20 cellular contexts compared by ENCODE assay signal in genomic region chr6:148455674-148456559, GRCh38.
DNase-seq lines count a peak whose midpoint lies in the region; ATAC-seq and TF ChIP-seq lines count a peak whose summit lies in the region.
"Had no signal": no experiment of that assay in that cellular context is flagged by ENCODE, and none has a peak within 500 bp of the region (broad histone marks: within the 10 kb centered on the region; RNA-seq: fewer than 3 reads in every experiment).

No MANE protein-coding gene starts in this region.

- H3K4me3 ChIP-seq in heart left ventricle: no peak overlapping the region
- H3K4me3 ChIP-seq in esophagus squamous epithelium: no peak overlapping the region
- no peak overlapping the region for H3K4me3 ChIP-seq in mesenchymal stem cell (ENCODE audit: insufficient read depth in 1 of 2, low read depth in 1 of 2, low read length in 2 of 2)
- H3K4me3 ChIP-seq in mesendoderm (ENCODE audit: low read length): no peak overlapping the region
- H3K4me3 ChIP-seq: A549, colonic mucosa, HAP-1, suprapubic skin had no signal

- peaks cover 12 to 18% of the 10 kb centered on the region in 2 donors for H3K27me3 Mint-ChIP-seq in effector memory CD8-positive, alpha-beta T cell

- H2AK5ac ChIP-seq in mesenchymal stem cell (ENCODE audit: low read length, severe bottlenecking) (no peak overlapping the region), mesendoderm (ENCODE audit: low read length) (no peak overlapping the region)

- H3K27ac Mint-ChIP-seq in effector memory CD8-positive, alpha-beta T cell: no peak overlapping the region
- H3K27ac Mint-ChIP-seq in stimulated activated effector memory CD8-positive, alpha-beta T cell treated with anti-CD3 and anti-CD28 coated beads, Interleukin-12 subunit alpha, Interleukin-12 subunit beta, amount 100 ng/mL, for 72 hours: no peak overlapping the region
- H3K27ac Mint-ChIP-seq: activated naive CD8-positive, alpha-beta T cell treated with anti-CD3 and anti-CD28 coated beads, Interleukin-2, amount 50 U/mL, for 24 hours; CD8-positive, alpha-beta T cell had no signal

- H3K56ac ChIP-seq in mesendoderm (ENCODE audit: low read length): no peak overlapping the region

- H3K9ac ChIP-seq in mesenchymal stem cell (ENCODE audit: low read length): no peak overlapping the region
- H3K9ac ChIP-seq in mesendoderm (ENCODE audit: low read length): no peak overlapping the region

- H3K79me2 ChIP-seq in mesendoderm (ENCODE audit: control insufficient read depth, insufficient read depth, low read length): no peaks in the 10 kb centered on the region

- peaks cover 0 to 56% (median 30%) of the 10 kb centered on the region in 12 donors for H3K4me1 ChIP-seq in heart left ventricle
- peaks cover 0 to 24% (median 2%) of the 10 kb centered on the region in 3 donors for H3K4me1 ChIP-seq in esophagus squamous epithelium
- H3K4me1 ChIP-seq in mesenchymal stem cell (ENCODE audit: control insufficient read depth, insufficient read depth, low read depth, low read length): peaks cover 5% of the 10 kb centered on the region
- H3K4me1 ChIP-seq in mesendoderm (ENCODE audit: control insufficient read depth, low read depth, low read length): peaks cover 1% of the 10 kb centered on the region
- H3K4me1 ChIP-seq: A549, colonic mucosa, HAP-1, suprapubic skin had no signal

- H4K8ac ChIP-seq in mesenchymal stem cell (ENCODE audit: low read length): peak overlapping the region; percentile 59
- no peak overlapping the region for H4K8ac ChIP-seq in mesendoderm (ENCODE audit: low read depth, low read length)

- H2BK120ac ChIP-seq in mesenchymal stem cell (ENCODE audit: low read depth, low read length) (no peak overlapping the region), mesendoderm (ENCODE audit: low read depth, low read length) (no peak overlapping the region)

- ATAC-seq in heart left ventricle (peak in 1 of 4 donors; percentile 2), Right ventricle myocardium inferior (no peak)
- no peak for ATAC-seq in effector memory CD8-positive, alpha-beta T cell (replicated peaks)
- ATAC-seq in stimulated activated effector memory CD8-positive, alpha-beta T cell treated with anti-CD3 and anti-CD28 coated beads, Interleukin-12 subunit alpha, Interleukin-12 subunit beta, amount 100 ng/mL, for 72 hours: no peak
- ATAC-seq: A549; activated naive CD8-positive, alpha-beta T cell treated with anti-CD3 and anti-CD28 coated beads, Interleukin-2, amount 50 U/mL, for 24 hours; CD8-positive, alpha-beta T cell had no signal

- no peak for TF ChIP-seq CTCF in heart left ventricle (IDR thresholded peaks at IDR 0.05)
- no peak for TF ChIP-seq CTCF in esophagus squamous epithelium (IDR thresholded peaks at IDR 0.05)

- H3K27ac ChIP-seq in heart left ventricle (peak overlapping the region in 7 of 12 donors; percentile 8 to 54 (median 35)), esophagus squamous epithelium (peak overlapping the region in 3 of 4 donors; percentile 15 to 38 (median 34)), mesenchymal stem cell (ENCODE audit: low read length, poor library complexity, severe bottlenecking) (no peak overlapping the region), mesendoderm (ENCODE audit: low read depth, low read length) (no peak overlapping the region)
- H3K27ac ChIP-seq: A549, colonic mucosa, suprapubic skin had no signal

- peaks cover 4 to 14% of the 10 kb centered on the region in 2 donors for H3K4me1 Mint-ChIP-seq in effector memory CD8-positive, alpha-beta T cell (ENCODE audit: low read depth in 2 of 2)
- peaks cover 18% of the 10 kb centered on the region for H3K4me1 Mint-ChIP-seq in stimulated activated effector memory CD8-positive, alpha-beta T cell treated with anti-CD3 and anti-CD28 coated beads, Interleukin-12 subunit alpha, Interleukin-12 subunit beta, amount 100 ng/mL, for 72 hours

- H4K91ac ChIP-seq in mesenchymal stem cell (ENCODE audit: low read length): no peak overlapping the region

- H3K4me3 Mint-ChIP-seq in effector memory CD8-positive, alpha-beta T cell: no peak overlapping the region
- H3K4me3 Mint-ChIP-seq in stimulated activated effector memory CD8-positive, alpha-beta T cell treated with anti-CD3 and anti-CD28 coated beads, Interleukin-12 subunit alpha, Interleukin-12 subunit beta, amount 100 ng/mL, for 72 hours: no peak overlapping the region
- H3K4me3 Mint-ChIP-seq: activated naive CD8-positive, alpha-beta T cell treated with anti-CD3 and anti-CD28 coated beads, Interleukin-2, amount 50 U/mL, for 24 hours; CD8-positive, alpha-beta T cell had no signal

- 80 to 90% (median 82%) methylated on average over 19 to 20 of the region's 20 CpGs for WGBS in heart left ventricle, 4 donors
- WGBS in esophagus squamous epithelium, 2 donors: 88 to 91% methylated on average over 16 to 18 of the region's 20 CpGs
- WGBS in mesenchymal stem cell: 92% methylated on average over 18 of the region's 20 CpGs
- WGBS in mesendoderm (ENCODE audit: extremely low coverage, insufficient coverage, low lambda C conversion rate): no CpG with 5 or more reads among the region's 20 CpGs

- H3K9me3 Mint-ChIP-seq in effector memory CD8-positive, alpha-beta T cell: no peaks in the 10 kb centered on the region
- no peaks in the 10 kb centered on the region for H3K9me3 Mint-ChIP-seq in stimulated activated effector memory CD8-positive, alpha-beta T cell treated with anti-CD3 and anti-CD28 coated beads, Interleukin-12 subunit alpha, Interleukin-12 subunit beta, amount 100 ng/mL, for 72 hours
- H3K9me3 Mint-ChIP-seq: activated naive CD8-positive, alpha-beta T cell treated with anti-CD3 and anti-CD28 coated beads, Interleukin-2, amount 50 U/mL, for 24 hours; CD8-positive, alpha-beta T cell had no signal

- H2BK5ac ChIP-seq in mesenchymal stem cell (ENCODE audit: low read depth, low read length, poor library complexity, severe bottlenecking) (no peak overlapping the region), mesendoderm (ENCODE audit: low read length) (no peak overlapping the region)

- H3K18ac ChIP-seq in mesenchymal stem cell (ENCODE audit: low read depth in 1 of 2, low read length in 2 of 2): peak overlapping the region in 1 of 2 experiments; percentile 63
- no peak overlapping the region for H3K18ac ChIP-seq in mesendoderm (ENCODE audit: low read length)

- TF ChIP-seq POLR2A in heart left ventricle (IDR thresholded peaks at IDR 0.05) (no peak), esophagus squamous epithelium (IDR thresholded peaks at IDR 0.05) (no peak)

- H2BK15ac ChIP-seq in mesenchymal stem cell (ENCODE audit: low read depth, poor library complexity, severe bottlenecking) (peak overlapping the region; percentile 80), mesendoderm (replicated peaks; ENCODE audit: low read depth) (no peak overlapping the region)

- DNase-seq in heart left ventricle: no peak
- DNase-seq in Right ventricle myocardium inferior (ENCODE audit: missing footprints): no peak
- no peak for DNase-seq in esophagus squamous epithelium (lab: John Stamatoyannopoulos, UW)
- DNase-seq in mesenchymal stem cell: no peak
- DNase-seq in effector memory CD8-positive, alpha-beta T cell: no peak
- no peak for DNase-seq in SW 1271 (lab: John Stamatoyannopoulos, UW)
- no peak for DNase-seq in mesendoderm
- no peak for DNase-seq in stimulated activated effector memory CD8-positive, alpha-beta T cell treated with anti-CD3 and anti-CD28 coated beads, Interleukin-12 subunit alpha, Interleukin-12 subunit beta, amount 100 ng/mL, for 72 hours (ENCODE audit: low spot score in 2 of 2)
- DNase-seq: activated CD4-positive, alpha-beta T cell treated with anti-CD3 and anti-CD28 coated beads, Interleukin-2, amount 50 U/mL, for 4 hours; activated naive CD8-positive, alpha-beta T cell treated with anti-CD3 and anti-CD28 coated beads, Interleukin-2, amount 50 U/mL, for 24 hours; activated T-cell treated with anti-CD3 and anti-CD28 coated beads, Interleukin-2, amount 50 U/mL, for 48 hours; CD8-positive, alpha-beta T cell; colonic mucosa; NCI-H1092; NCI-H345; stimulated activated CD4-positive, alpha-beta T cell treated with anti-CD3 and anti-CD28 coated beads, Interleukin-15, amount 100 ng/mL, for 24 hours; T1000 had no signal

- no peak overlapping the region for H2AFZ ChIP-seq in mesenchymal stem cell (ENCODE audit: low read depth, low read length)

- no peaks in the 10 kb centered on the region for H3K36me3 Mint-ChIP-seq in effector memory CD8-positive, alpha-beta T cell (ENCODE audit: insufficient read depth)
- H3K36me3 Mint-ChIP-seq in stimulated activated effector memory CD8-positive, alpha-beta T cell treated with anti-CD3 and anti-CD28 coated beads, Interleukin-12 subunit alpha, Interleukin-12 subunit beta, amount 100 ng/mL, for 72 hours: no peaks in the 10 kb centered on the region
- H3K36me3 Mint-ChIP-seq: CD8-positive, alpha-beta T cell had no signal

- intact Hi-C loops in heart left ventricle (cut with DNase I): no loop called here
- intact Hi-C loops in Right ventricle myocardium inferior (cut with DNase I): no loop called here
- intact Hi-C loops in esophagus squamous epithelium (cut with DNase I): no loop called here

- no peak overlapping the region for H4K5ac ChIP-seq in mesendoderm (ENCODE audit: low read length)

- no peaks in the 10 kb centered on the region for H3K27me3 ChIP-seq in heart left ventricle
- no peaks in the 10 kb centered on the region for H3K27me3 ChIP-seq in esophagus squamous epithelium
- H3K27me3 ChIP-seq in mesenchymal stem cell (ENCODE audit: control insufficient read depth in 1 of 2, insufficient read depth in 1 of 2, low read length in 2 of 2): no peaks in the 10 kb centered on the region
- no peaks in the 10 kb centered on the region for H3K27me3 ChIP-seq in mesendoderm (ENCODE audit: insufficient read depth, low read length, poor library complexity)
- H3K27me3 ChIP-seq: colonic mucosa, suprapubic skin had no signal

- H3K4ac ChIP-seq in mesenchymal stem cell (ENCODE audit: low read depth in 1 of 2, low read length in 2 of 2) (no peak overlapping the region), mesendoderm (ENCODE audit: low read depth, low read length) (no peak overlapping the region)

- H3K4me2 ChIP-seq in mesenchymal stem cell (ENCODE audit: low read length, poor library complexity, severe bottlenecking): no peak overlapping the region
- no peak overlapping the region for H3K4me2 ChIP-seq in mesendoderm (ENCODE audit: low read length)
- H3K4me2 ChIP-seq: A549 had no signal

- peaks cover 34% of the 10 kb centered on the region for H3K79me1 ChIP-seq in mesenchymal stem cell (replicated peaks; ENCODE audit: low read length, poor library complexity, severe bottlenecking)
- no peaks in the 10 kb centered on the region for H3K79me1 ChIP-seq in mesendoderm (ENCODE audit: low read length)

- H3K9me3 ChIP-seq in heart left ventricle (no peaks in the 10 kb centered on the region), esophagus squamous epithelium (no peaks in the 10 kb centered on the region), mesenchymal stem cell (ENCODE audit: control insufficient read depth, low read length) (no peaks in the 10 kb centered on the region)
- H3K9me3 ChIP-seq: A549, colonic mucosa, HAP-1, suprapubic skin had no signal

- H2BK12ac ChIP-seq in mesenchymal stem cell (ENCODE audit: low read length in 2 of 2): peak overlapping the region in 1 of 2 experiments; percentile 23

- H3K36me3 ChIP-seq in heart left ventricle (peaks cover 0 to 6% (median 0%) of the 10 kb centered on the region in 9 donors), esophagus squamous epithelium (peaks cover 0 to 82% (median 0%) of the 10 kb centered on the region in 3 donors), mesenchymal stem cell (ENCODE audit: control insufficient read depth in 1 of 2, insufficient read depth in 2 of 2, low read depth in 1 of 2, low read length in 2 of 2) (peaks cover 23 to 89% of the 10 kb centered on the region in 2 experiments), mesendoderm (ENCODE audit: control insufficient read depth, insufficient read depth, low read length) (no peaks in the 10 kb centered on the region)
- H3K36me3 ChIP-seq: colonic mucosa, HAP-1 had no signal

- peak overlapping the region in 1 of 2 experiments; percentile 61 for H3K14ac ChIP-seq in mesenchymal stem cell (ENCODE audit: low read length in 2 of 2)

- H3K23ac ChIP-seq in mesenchymal stem cell (ENCODE audit: low read length in 2 of 2): no peak overlapping the region
- no peak overlapping the region for H3K23ac ChIP-seq in mesendoderm (ENCODE audit: low read length)

Comparison
In these comparisons a context has a peak if more than half of its experiments do, and no peak if none do; other contexts are left out.
1. H3K27ac ChIP-seq: peak in heart left ventricle (7 of 12) and esophagus squamous epithelium (3 of 4); none in mesenchymal stem cell (single experiment) and mesendoderm (single experiment).